3 cellular contexts compared by ENCODE assay signal in the genomic region with DNA sequence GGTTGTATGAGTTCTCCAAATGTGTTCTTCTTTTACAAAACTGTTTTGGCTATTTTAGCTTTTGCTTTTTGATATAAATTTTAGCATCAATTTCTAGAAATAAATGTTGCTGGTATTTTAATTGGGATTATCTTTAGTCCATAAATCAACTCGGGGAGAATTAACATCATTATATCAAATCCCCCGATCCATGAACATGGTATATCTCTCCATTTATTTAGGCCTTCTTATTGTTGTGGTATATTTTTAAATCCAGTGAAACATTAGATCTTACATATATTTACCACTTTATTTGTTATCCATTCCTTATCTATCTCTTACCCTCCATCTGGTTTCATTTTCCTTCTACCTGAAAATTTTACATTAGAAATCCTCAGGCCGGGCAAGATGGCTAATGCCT.
"Had no signal": no experiment of that assay in that cellular context is flagged by ENCODE, and none has a peak within 500 bp of the region (broad histone marks: within the 10 kb centered on the region; RNA-seq: fewer than 3 reads in every experiment).

No MANE protein-coding gene starts in this region.

- DNase-seq: GDM1, GF-D8 had no signal

- ATAC-seq: GM12878 had no signal

- H3K4me3 ChIP-seq: GM12878 had no signal
